20 cellular contexts compared by ENCODE assay signal in the genomic region with DNA sequence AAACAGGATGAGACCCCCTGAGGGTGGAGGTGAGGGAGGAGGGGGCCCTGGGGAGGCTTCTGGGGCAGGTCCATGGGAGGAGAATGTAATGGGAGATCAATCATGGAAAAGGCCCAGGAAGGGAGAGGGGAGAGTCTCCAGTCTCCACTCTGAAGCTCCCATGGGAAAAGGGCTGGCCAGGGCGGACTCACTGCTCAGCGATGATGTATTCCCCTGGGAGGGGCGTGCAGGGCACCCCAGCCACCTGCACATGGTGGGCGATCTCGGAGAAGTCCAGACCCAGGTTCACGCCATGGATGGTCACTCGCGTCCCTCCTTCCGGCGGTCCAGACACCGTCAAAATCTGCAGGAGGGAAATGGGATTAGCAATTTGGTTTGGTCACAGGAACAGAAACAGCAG.
A peak's percentile ranks its signal among the peaks of the same experiment; 100 is the strongest.
DNase-seq lines count a peak whose midpoint lies in the region; ATAC-seq and TF ChIP-seq lines count a peak whose summit lies in the region.
"Had no signal": no experiment of that assay in that cellular context is flagged by ENCODE, and none has a peak within 500 bp of the region (broad histone marks: within the 10 kb centered on the region; RNA-seq: fewer than 3 reads in every experiment).

No MANE protein-coding gene starts in this region.

- no peaks in the 10 kb centered on the region for H4K20me1 ChIP-seq in neural progenitor cell (ENCODE audit: low read depth)

- H3K4me3 Mint-ChIP-seq in T-helper 17 cell (no peak overlapping the region), neural progenitor cell (no peak overlapping the region)
- H3K4me3 Mint-ChIP-seq in activated naive CD4-positive, alpha-beta T cell treated with anti-CD3 and anti-CD28 coated beads, Interleukin-2, amount 10 ng/mL, durations not matched to agents 7 days and 5 days = no peak overlapping the region
- H3K4me3 Mint-ChIP-seq: CD4-positive, CD25-positive, alpha-beta regulatory T cell; CD8-positive, alpha-beta memory T cell had no signal

- DNase-seq in T-helper 17 cell (no peak), neural progenitor cell (ENCODE audit: low spot score) (no peak), SW480 (ENCODE audit: low spot score) (no peak), dermis blood vessel endothelial cell (no peak)
- no peak for DNase-seq in activated naive CD4-positive, alpha-beta T cell treated with anti-CD3 and anti-CD28 coated beads, Interleukin-2, amount 10 ng/mL, durations not matched to agents 7 days and 5 days
- DNase-seq: ACHN; BE2C; C1 segment of cervical spinal cord; CD4-positive, CD25-positive, alpha-beta regulatory T cell; CD8-positive, alpha-beta memory T cell; COR-L47; DMS 273 treated with DMSO at 0.1 percent for 48 hours; DMS53; DND-41; EL; IMR-90 had no signal

- H3K27ac Mint-ChIP-seq in T-helper 17 cell (peak overlapping the region; percentile 43), neural progenitor cell (no peak overlapping the region)
- no peak overlapping the region for H3K27ac Mint-ChIP-seq in activated naive CD4-positive, alpha-beta T cell treated with anti-CD3 and anti-CD28 coated beads, Interleukin-2, amount 10 ng/mL, durations not matched to agents 7 days and 5 days
- H3K27ac Mint-ChIP-seq: CD4-positive, CD25-positive, alpha-beta regulatory T cell had no signal

- H3K4me1 ChIP-seq in iPS-15b (ENCODE audit: control insufficient read depth, insufficient read depth, low read length) (no peaks in the 10 kb centered on the region), neural progenitor cell (peaks cover 29% of the 10 kb centered on the region)
- H3K4me1 ChIP-seq: HAP-1 had no signal

- peaks cover 5% of the 10 kb centered on the region for H3K36me3 Mint-ChIP-seq in T-helper 17 cell (ENCODE audit: low read depth)
- H3K36me3 Mint-ChIP-seq in neural progenitor cell = peaks cover 16% of the 10 kb centered on the region
- no peaks in the 10 kb centered on the region for H3K36me3 Mint-ChIP-seq in activated naive CD4-positive, alpha-beta T cell treated with anti-CD3 and anti-CD28 coated beads, Interleukin-2, amount 10 ng/mL, durations not matched to agents 7 days and 5 days
- H3K36me3 Mint-ChIP-seq: CD4-positive, CD25-positive, alpha-beta regulatory T cell had no signal

- H3K27me3 ChIP-seq in iPS-15b (ENCODE audit: control insufficient read depth, insufficient read depth, low read length) (no peaks in the 10 kb centered on the region), neural progenitor cell (no peaks in the 10 kb centered on the region)
- H3K27me3 ChIP-seq: BE2C had no signal

- no peak overlapping the region for H3K27ac ChIP-seq in neural progenitor cell

- H3K27me3 Mint-ChIP-seq in T-helper 17 cell (peaks cover 68% of the 10 kb centered on the region), neural progenitor cell (ENCODE audit: insufficient read depth, low read depth) (peaks cover 8% of the 10 kb centered on the region)
- peaks cover 45% of the 10 kb centered on the region for H3K27me3 Mint-ChIP-seq in activated naive CD4-positive, alpha-beta T cell treated with anti-CD3 and anti-CD28 coated beads, Interleukin-2, amount 10 ng/mL, durations not matched to agents 7 days and 5 days

- H3K36me3 ChIP-seq in iPS-15b (ENCODE audit: control insufficient read depth, insufficient read depth, low read length) (no peaks in the 10 kb centered on the region), neural progenitor cell (no peaks in the 10 kb centered on the region)
- H3K36me3 ChIP-seq: BE2C, HAP-1 had no signal

- H3K9ac ChIP-seq in iPS-15b (ENCODE audit: low read depth, low read length) = peak overlapping the region; percentile 3
- no peak overlapping the region for H3K9ac ChIP-seq in neural progenitor cell

- no peaks in the 10 kb centered on the region for H3K9me3 Mint-ChIP-seq in neural progenitor cell
- no peaks in the 10 kb centered on the region for H3K9me3 Mint-ChIP-seq in activated naive CD4-positive, alpha-beta T cell treated with anti-CD3 and anti-CD28 coated beads, Interleukin-2, amount 10 ng/mL, durations not matched to agents 7 days and 5 days
- H3K9me3 Mint-ChIP-seq: CD8-positive, alpha-beta memory T cell had no signal

- peaks cover 2% of the 10 kb centered on the region for H3F3A ChIP-seq in neural progenitor cell (ENCODE audit: low read depth)

- H2AFZ ChIP-seq in neural progenitor cell (replicated peaks) = no peak overlapping the region

- no peak for TF ChIP-seq CTCF in neural progenitor cell (IDR thresholded peaks at IDR 0.05)

- H3K79me2 ChIP-seq in neural progenitor cell (ENCODE audit: low read depth) = no peaks in the 10 kb centered on the region

- H3K4me3 ChIP-seq in iPS-15b (ENCODE audit: low read depth, low read length) (no peak overlapping the region), neural progenitor cell (no peak overlapping the region)
- H3K4me3 ChIP-seq: GM12878, HAP-1 had no signal

- ATAC-seq in T-helper 17 cell (no peak), HG03196 (IDR thresholded peaks at IDR 0.05; ENCODE audit: unreplicated experiment) (no peak)
- ATAC-seq: GM12878 had no signal

- peak overlapping the region; percentile 13 for H3K4me2 ChIP-seq in neural progenitor cell

- H3K9me3 ChIP-seq in T-helper 17 cell (ENCODE audit: control insufficient read depth, low read length, poor library complexity, severe bottlenecking) = no peaks in the 10 kb centered on the region
- no peaks in the 10 kb centered on the region for H3K9me3 ChIP-seq in iPS-15b (ENCODE audit: control insufficient read depth, insufficient read depth, low read length)
- H3K9me3 ChIP-seq in neural progenitor cell (ENCODE audit: low read depth) = no peaks in the 10 kb centered on the region
- H3K9me3 ChIP-seq: BE2C, HAP-1 had no signal

- H3K4me1 Mint-ChIP-seq in T-helper 17 cell (peaks cover 2% of the 10 kb centered on the region), neural progenitor cell (peaks cover 37% of the 10 kb centered on the region)
- no peaks in the 10 kb centered on the region for H3K4me1 Mint-ChIP-seq in activated naive CD4-positive, alpha-beta T cell treated with anti-CD3 and anti-CD28 coated beads, Interleukin-2, amount 10 ng/mL, durations not matched to agents 7 days and 5 days
- H3K4me1 Mint-ChIP-seq: CD4-positive, CD25-positive, alpha-beta regulatory T cell; CD8-positive, alpha-beta memory T cell had no signal

- CTCF ChIA-PET in activated naive CD4-positive, alpha-beta T cell treated with anti-CD3 and anti-CD28 coated beads, Interleukin-2, amount 10 ng/mL, durations not matched to agents 7 days and 5 days (lab: Charles Lee) = interaction anchor here (1.5 kb wide), 1 partner anchor 39 kb away, joined by 3 read pairs; no protein-coding TSS in a partner anchor
